ENCODE assay signal across 8 cellular contexts in the genomic region with DNA sequence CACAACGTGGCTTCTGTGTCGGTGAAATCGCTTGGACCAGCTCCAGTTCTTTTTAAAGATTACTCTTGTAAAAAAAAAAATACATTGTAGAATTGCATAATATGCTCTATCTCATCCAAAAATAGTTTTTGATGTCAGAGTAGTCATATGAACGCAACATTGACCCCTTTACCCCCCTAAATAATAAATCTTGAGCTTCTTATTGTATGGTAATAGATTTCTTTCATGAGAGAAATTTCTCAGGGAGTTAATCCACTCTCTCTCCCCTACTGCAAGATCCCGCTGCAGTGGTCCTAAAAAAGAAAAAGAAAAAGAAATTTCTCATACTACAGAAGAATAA. TPM values are rescaled to one million over a fixed set of nuclear protein-coding genes. Genes with fewer than 3 reads are reported as not detected.
DNase-seq lines count a peak whose midpoint lies in the region; ATAC-seq and TF ChIP-seq lines count a peak whose summit lies in the region.

No MANE protein-coding gene starts in this region.

- H3K9me3 ChIP-seq in lung (ENCODE audit: control insufficient read depth in 2 of 2, insufficient read depth in 1 of 2, low read length in 1 of 2), result no peaks in the 10 kb centered on the region
- H3K9me3 ChIP-seq in thyroid gland, result no peaks in the 10 kb centered on the region

- H3K9me3 Mint-ChIP-seq in activated CD4-positive, alpha-beta T cell treated with anti-CD3 and anti-CD28 coated beads, Interleukin-2, amount 10 ng/mL, durations not matched to agents 7 days and 5 days, result peaks cover 3% of the 10 kb centered on the region
- H3K9me3 Mint-ChIP-seq in MCF 10A (ENCODE audit: unreplicated experiment), result no peaks in the 10 kb centered on the region

- ATAC-seq in lung (ENCODE audit: insufficient read depth, low FRiP score) (no peak), HG02759 (IDR thresholded peaks at IDR 0.05; ENCODE audit: unreplicated experiment) (no peak)

- no peak for TF ChIP-seq POLR2A in thyroid gland (IDR thresholded peaks at IDR 0.05)

- POLR2A ChIA-PET in activated CD4-positive, alpha-beta T cell treated with anti-CD3 and anti-CD28 coated beads, Interleukin-2, amount 10 ng/mL, durations not matched to agents 7 days and 5 days (lab: Charles Lee), result no interaction called here
- POLR2A ChIA-PET in MCF 10A (lab: Yijun Ruan, JAX), result interaction anchor here (0.6 to 4.5 kb wide), 11 partner anchors 8 to 1030 kb away, joined by 3 to 68 read pairs (median 5); a partner anchor contains a TSS

- no peak for DNase-seq in activated CD4-positive, alpha-beta T cell treated with anti-CD3 and anti-CD28 coated beads, Interleukin-2, amount 10 ng/mL, durations not matched to agents 7 days and 5 days
- DNase-seq in activated CD4-positive, alpha-beta T cell treated with anti-CD3 and anti-CD28 coated beads for 4 hours, result no peak
- DNase-seq in MCF 10A (ENCODE audit: unreplicated experiment) (no peak), lung (ENCODE audit: low spot score) (no peak), thyroid gland (no peak), CD1c-positive myeloid dendritic cell (ENCODE audit: extremely low spot score) (no peak), GM13976 (ENCODE audit: low spot score) (no peak)

- 1 to 5% methylated on average over 5 of the region's 5 CpGs for WGBS in lung, 2 donors
- WGBS in thyroid gland, 2 donors, result 2 to 6% methylated on average over 5 of the region's 5 CpGs

- H3K4me1 ChIP-seq in lung (ENCODE audit: control insufficient read depth in 2 of 2, insufficient read depth in 2 of 2, low read length in 2 of 2) (peaks cover 0 to 14% of the 10 kb centered on the region in 2 donors), thyroid gland (peaks cover 12 to 19% of the 10 kb centered on the region in 2 donors)

- BruUV-seq in MCF 10A (replicated peaks; lab: Mats Ljungman, UMichigan), result TSS peak; percentile 42

- peak overlapping the region; percentile 65 for H3K4me3 Mint-ChIP-seq in activated CD4-positive, alpha-beta T cell treated with anti-CD3 and anti-CD28 coated beads, Interleukin-2, amount 10 ng/mL, durations not matched to agents 7 days and 5 days
- H3K4me3 Mint-ChIP-seq in MCF 10A (ENCODE audit: unreplicated experiment), result peak overlapping the region; percentile 84

- intact Hi-C loops in MCF 10A (cut with micrococcal nuclease) (loop anchor here (1.0 to 5.0 kb wide), 2 partner anchors 50 to 120 kb away; a partner anchor contains a TSS), thyroid gland (cut with DNase I) (no loop called here)

- peak overlapping the region; percentile 49 for H3K4me3 ChIP-seq in lung
- H3K4me3 ChIP-seq in thyroid gland (replicated peaks in 1 of 3), result peak overlapping the region in 2 of 3 donors; percentile 21 to 43

- CTCF ChIA-PET in activated CD4-positive, alpha-beta T cell treated with anti-CD3 and anti-CD28 coated beads, Interleukin-2, amount 10 ng/mL, durations not matched to agents 7 days and 5 days (lab: Charles Lee), result interaction anchor here (1.4 kb wide), 2 partner anchors 34 to 233 kb away, joined by 3 read pairs; no protein-coding TSS in a partner anchor
- CTCF ChIA-PET in MCF 10A (lab: Yijun Ruan, JAX), result interaction anchor here (0.5 to 2.6 kb wide), 15 partner anchors 17 to 1153 kb away, joined by 3 to 19 read pairs (median 4); a partner anchor contains a TSS

- in situ Hi-C loops in GM13976 (cut with MboI; ENCODE audit: low sequenced_read_pairs, unreplicated experiment), result no loop called here

- H3K4me1 Mint-ChIP-seq in activated CD4-positive, alpha-beta T cell treated with anti-CD3 and anti-CD28 coated beads, Interleukin-2, amount 10 ng/mL, durations not matched to agents 7 days and 5 days, result peaks cover 14% of the 10 kb centered on the region
- peaks cover 16% of the 10 kb centered on the region for H3K4me1 Mint-ChIP-seq in MCF 10A (ENCODE audit: insufficient read depth, unreplicated experiment)

- no peak overlapping the region for H3K27ac Mint-ChIP-seq in activated CD4-positive, alpha-beta T cell treated with anti-CD3 and anti-CD28 coated beads, Interleukin-2, amount 10 ng/mL, durations not matched to agents 7 days and 5 days
- no peak overlapping the region for H3K27ac Mint-ChIP-seq in MCF 10A (ENCODE audit: low read depth, unreplicated experiment)

- H3K27me3 Mint-ChIP-seq in activated CD4-positive, alpha-beta T cell treated with anti-CD3 and anti-CD28 coated beads, Interleukin-2, amount 10 ng/mL, durations not matched to agents 7 days and 5 days, result peaks cover 86% of the 10 kb centered on the region
- peaks cover 23% of the 10 kb centered on the region for H3K27me3 Mint-ChIP-seq in MCF 10A (ENCODE audit: insufficient read depth, unreplicated experiment)

- H3K36me3 Mint-ChIP-seq in activated CD4-positive, alpha-beta T cell treated with anti-CD3 and anti-CD28 coated beads, Interleukin-2, amount 10 ng/mL, durations not matched to agents 7 days and 5 days (ENCODE audit: low read depth), result no peaks in the 10 kb centered on the region
- H3K36me3 Mint-ChIP-seq in MCF 10A (ENCODE audit: insufficient read depth, unreplicated experiment), result no peaks in the 10 kb centered on the region

- H3K36me3 ChIP-seq in lung (ENCODE audit: control insufficient read depth in 2 of 2, insufficient read depth in 2 of 2, low read length in 2 of 2), result no peaks in the 10 kb centered on the region
- no peaks in the 10 kb centered on the region for H3K36me3 ChIP-seq in thyroid gland

- no peak for TF ChIP-seq CTCF in MCF 10A (IDR thresholded peaks at IDR 0.05; ENCODE audit: unreplicated experiment)
- TF ChIP-seq CTCF in lung (IDR thresholded peaks at IDR 0.05; ENCODE audit: control extremely low read depth, extremely low read depth), result no peak
- TF ChIP-seq CTCF in thyroid gland (IDR thresholded peaks at IDR 0.05), result no peak
- no peak for TF ChIP-seq CTCF in GM13976 (IDR thresholded peaks at IDR 0.05; ENCODE audit: borderline replicate concordance, control extremely low read depth, extremely low read depth, insufficient read depth, missing control alignments)

- peak overlapping the region in 1 of 2 donors; percentile 91 for H3K27ac ChIP-seq in lung (ENCODE audit: low read depth in 1 of 2, low read length in 1 of 2)
- H3K27ac ChIP-seq in thyroid gland, result peak overlapping the region in 1 of 3 donors; percentile 11

- H3K27me3 ChIP-seq in lung (ENCODE audit: control insufficient read depth, insufficient read depth) (peaks cover under 1% of the 10 kb centered on the region), thyroid gland (no peaks in the 10 kb centered on the region)

RNA-seq across cellular contexts. Expression of a gene that starts 50.2 kb away (rescaled TPM):
- 1 to 10 TPM; 1.6 to 1.9 TPM for total RNA-seq in activated CD4-positive, alpha-beta T cell treated with anti-CD3 and anti-CD28 coated beads, Interleukin-2, amount 10 ng/mL, durations not matched to agents 7 days and 5 days
- total RNA-seq in MCF 10A (2022), result 1.4 and 1.8 TPM in 2 replicates
- 10 to 100 TPM in 1 of 2 donors, 1 to 10 TPM in 1; 9.1 to 10.4 TPM for total RNA-seq in lung
- 1 to 10 TPM; 1.4 to 3.0 TPM for polyA plus RNA-seq in lung
- 10 to 100 TPM in 2 of 4 donors, 1 to 10 TPM in 2; 8.6 to 13.2 (median 10.7) TPM for total RNA-seq in thyroid gland

RNA-seq across cellular contexts. Expression of a gene that starts 54.5 kb away (rescaled TPM):
- total RNA-seq in activated CD4-positive, alpha-beta T cell treated with anti-CD3 and anti-CD28 coated beads, Interleukin-2, amount 10 ng/mL, durations not matched to agents 7 days and 5 days, result 100 to 1,000 TPM in 1 of 2 experiments, 10 to 100 TPM in 1; 87.6 to 101 TPM
- total RNA-seq in MCF 10A (2022) (112 and 142 TPM in 2 replicates), lung (100 to 1,000 TPM in 1 of 2 donors, 10 to 100 TPM in 1; 82.0 to 371 TPM), thyroid gland (100 to 1,000 TPM; 154 to 299 (median 202) TPM)
- 100 to 1,000 TPM in 1 of 2 donors, 10 to 100 TPM in 1; 45.1 to 129 TPM for polyA plus RNA-seq in lung
